ENCODE assay signal across 22 cellular contexts in genomic region chr17:52156576-52156975, GRCh38. TPM values are rescaled to one million over a fixed set of nuclear protein-coding genes. Genes with fewer than 3 reads are reported as not detected.
DNase-seq lines count a peak whose midpoint lies in the region; ATAC-seq, FAIRE-seq and TF ChIP-seq lines count a peak whose summit lies in the region.
"Had no signal": no experiment of that assay in that cellular context is flagged by ENCODE, and none has a peak within 500 bp of the region (broad histone marks: within the 10 kb centered on the region; RNA-seq: fewer than 3 reads in every experiment).

No MANE protein-coding gene starts in this region.

- FAIRE-seq in keratinocyte (lab: Jason Lieb, UNC): no peak
- FAIRE-seq: D721Med, GM12891 had no signal

- H4K20me1 ChIP-seq in keratinocyte (ENCODE audit: control insufficient read depth, extremely low read depth, insufficient read depth, low read length): no peaks in the 10 kb centered on the region
- peaks cover 19% of the 10 kb centered on the region for H4K20me1 ChIP-seq in neural progenitor cell (ENCODE audit: low read depth)

- peak overlapping the region in 4 of 5 experiments; percentile 70 to 85 (median 84) for H3K4me3 Mint-ChIP-seq in brain
- H3K4me3 Mint-ChIP-seq in neural progenitor cell: no peak overlapping the region
- H3K4me3 Mint-ChIP-seq in chondrocyte (ENCODE audit: unreplicated experiment): no peak overlapping the region
- H3K4me3 Mint-ChIP-seq: IgD-negative memory B cell had no signal

- H3K4me2 ChIP-seq in keratinocyte (ENCODE audit: control insufficient read depth, extremely low read depth, insufficient read depth, low read depth, low read length): peak overlapping the region; percentile 82
- peak overlapping the region; percentile 99 for H3K4me2 ChIP-seq in neural progenitor cell

- no peak for ATAC-seq in left ventricle myocardium superior
- ATAC-seq: SK-N-SH treated with all-trans-retinoic acid at 6 μM for 48 hours had no signal

- TF ChIP-seq CTCF in brain (conservative IDR thresholded peaks at IDR 0.05) (no peak), keratinocyte (optimal IDR thresholded peaks at IDR 0.05 in 1 of 3, IDR thresholded peaks at IDR 0.05 in 1 of 3, conservative IDR thresholded peaks at IDR 0.05 in 1 of 3; ENCODE audit: extremely low read depth in 1 of 3, insufficient read depth in 2 of 3, low read length in 3 of 3) (no peak), neural progenitor cell (IDR thresholded peaks at IDR 0.05) (no peak), chondrocyte (IDR thresholded peaks at IDR 0.05) (no peak)

- H2AFZ ChIP-seq in keratinocyte (ENCODE audit: control insufficient read depth, low read length) (no peak overlapping the region), neural progenitor cell (replicated peaks) (no peak overlapping the region)

- no peaks in the 10 kb centered on the region for H3K9me3 ChIP-seq in keratinocyte (ENCODE audit: control insufficient read depth, low read depth, low read length)
- no peaks in the 10 kb centered on the region for H3K9me3 ChIP-seq in neural progenitor cell (ENCODE audit: low read depth)
- H3K9me3 ChIP-seq: BE2C had no signal

- H3K36me3 Mint-ChIP-seq in brain (no peaks in the 10 kb centered on the region), neural progenitor cell (no peaks in the 10 kb centered on the region), chondrocyte (ENCODE audit: low read depth) (peaks cover 2% of the 10 kb centered on the region)
- H3K36me3 Mint-ChIP-seq: IgD-negative memory B cell had no signal

- peaks cover 32% of the 10 kb centered on the region for H3K4me1 ChIP-seq in keratinocyte (ENCODE audit: control insufficient read depth, extremely low read depth, insufficient read depth, low read length)
- H3K4me1 ChIP-seq in neural progenitor cell: peaks cover 7% of the 10 kb centered on the region
- H3K4me1 ChIP-seq: BE2C had no signal

- H3K27me3 Mint-ChIP-seq in brain (peaks cover 83% of the 10 kb centered on the region), neural progenitor cell (ENCODE audit: insufficient read depth, low read depth) (peaks cover 53% of the 10 kb centered on the region), chondrocyte (ENCODE audit: low read depth) (peaks cover 53% of the 10 kb centered on the region)

- H3F3A ChIP-seq in neural progenitor cell (ENCODE audit: low read depth): peaks cover 4% of the 10 kb centered on the region

- no peaks in the 10 kb centered on the region for H3K9me1 ChIP-seq in keratinocyte (ENCODE audit: control insufficient read depth, extremely low read depth, insufficient read depth, low read length)

- no peaks in the 10 kb centered on the region for H3K79me2 ChIP-seq in keratinocyte (ENCODE audit: control insufficient read depth, insufficient read depth, low read length)
- H3K79me2 ChIP-seq in neural progenitor cell (ENCODE audit: low read depth): no peaks in the 10 kb centered on the region

- H3K27ac ChIP-seq in keratinocyte (ENCODE audit: control insufficient read depth, insufficient read depth, low read length): no peak overlapping the region
- no peak overlapping the region for H3K27ac ChIP-seq in neural progenitor cell
- H3K27ac ChIP-seq: RWPE1 had no signal

- peak overlapping the region in 1 of 5 experiments; percentile 37 for H3K27ac Mint-ChIP-seq in brain
- H3K27ac Mint-ChIP-seq in neural progenitor cell: no peak overlapping the region
- H3K27ac Mint-ChIP-seq in chondrocyte (ENCODE audit: unreplicated experiment): no peak overlapping the region
- H3K27ac Mint-ChIP-seq: IgD-negative memory B cell had no signal

- peak; percentile 22 for DNase-seq in NCI-H2029 (lab: John Stamatoyannopoulos, UW)
- no peak for DNase-seq in keratinocyte (ENCODE audit: low read depth, low spot score)
- no peak for DNase-seq in neural progenitor cell (ENCODE audit: low spot score)
- no peak for DNase-seq in left ventricle myocardium superior
- DNase-seq in chondrocyte (ENCODE audit: low spot score): no peak
- no peak for DNase-seq in pons (ENCODE audit: low spot score)
- DNase-seq: BE2C; DMS79; HCEC 1CT; NCI-H1105 treated with DMSO at 0.1 percent for 48 hours; NCI-H2107; NCI-H2227 treated with DMSO at 0.1 percent for 48 hours; NCI-H748 treated with DMSO at 0.1 percent for 48 hours; NK-92 treated with Interleukin-12 subunit alpha and Interleukin-12 subunit beta, amount 100 ng/mL, for 24 hours; SIG-M5 had no signal

- H3K27me3 ChIP-seq in keratinocyte (ENCODE audit: control insufficient read depth, extremely low read depth, insufficient read depth, low read length) (peaks cover 25% of the 10 kb centered on the region), neural progenitor cell (peaks cover 95% of the 10 kb centered on the region)

- no peaks in the 10 kb centered on the region for H3K36me3 ChIP-seq in keratinocyte (ENCODE audit: control insufficient read depth in 2 of 2, extremely low read depth in 1 of 2, insufficient read depth in 2 of 2, low read length in 2 of 2)
- no peaks in the 10 kb centered on the region for H3K36me3 ChIP-seq in neural progenitor cell
- H3K36me3 ChIP-seq: BE2C had no signal

- H3K4me1 Mint-ChIP-seq in brain: peaks cover 21% of the 10 kb centered on the region
- H3K4me1 Mint-ChIP-seq in neural progenitor cell: peaks cover 21% of the 10 kb centered on the region
- peaks cover 10% of the 10 kb centered on the region for H3K4me1 Mint-ChIP-seq in chondrocyte (ENCODE audit: low read depth)
- H3K4me1 Mint-ChIP-seq: IgD-negative memory B cell had no signal

- H3K4me3 ChIP-seq in keratinocyte (ENCODE audit: control insufficient read depth in 2 of 3, extremely low read depth in 1 of 3, insufficient read depth in 2 of 3, low read depth in 1 of 3, low read length in 3 of 3): no peak overlapping the region
- no peak overlapping the region for H3K4me3 ChIP-seq in neural progenitor cell

- intact Hi-C loops in left ventricle myocardium superior (cut with micrococcal nuclease): no loop called here

- peaks cover 0 to 12% (median 0%) of the 10 kb centered on the region in 5 experiments for H3K9me3 Mint-ChIP-seq in brain
- no peaks in the 10 kb centered on the region for H3K9me3 Mint-ChIP-seq in neural progenitor cell
- H3K9me3 Mint-ChIP-seq in chondrocyte (ENCODE audit: low read depth): no peaks in the 10 kb centered on the region

- no peak overlapping the region for H3K9ac ChIP-seq in keratinocyte (ENCODE audit: control insufficient read depth, extremely low read depth, insufficient read depth, low read length)
- no peak overlapping the region for H3K9ac ChIP-seq in neural progenitor cell

- dilution Hi-C loops in keratinocyte (cut with MboI; ENCODE audit: extremely low pct_ligation_motif_present, low sequenced_read_pairs): no loop called here

RNA-seq across cellular contexts. Expression of gene CA10, which starts 1.9 kb away (rescaled TPM):
- polyA plus RNA-seq in brain (ENCODE audit: insufficient read depth, low read depth, low replicate concordance) (10.3 TPM), keratinocyte (0.80 to 2.9 TPM (median 2.2 TPM) in 3 replicates)
- not detected for polyA plus RNA-seq in keratinocyte (2011; ENCODE audit: low read depth)
- 1.5 and 2.2 TPM in 2 replicates for polyA plus RNA-seq in keratinocyte (2011; cell fraction: cytosol; rRNA removed)
- polyA plus RNA-seq in keratinocyte (2011; cell fraction: nucleus; rRNA removed): 1.6 TPM in 2 replicates
- 1.7 TPM in 1 of 2 replicates, not detected in the other for polyA plus RNA-seq in keratinocyte (2012; ENCODE audit: low replicate concordance)
- polyA minus RNA-seq in keratinocyte: 0.63 to 8.3 TPM (median 2.6 TPM) in 3 replicates
- polyA minus RNA-seq in keratinocyte (2011; cell fraction: cytosol; rRNA and poly(A)+ RNA removed): 1.5 TPM
- 1.7 and 3.3 TPM in 2 replicates for polyA minus RNA-seq in keratinocyte (2011; cell fraction: nucleus; rRNA and poly(A)+ RNA removed)
- total RNA-seq in neural progenitor cell (ENCODE audit: low replicate concordance) (0.22 and 0.65 TPM in 2 replicates), left ventricle myocardium superior (not detected), chondrocyte (not detected in 3 replicates)
- total RNA-seq: A673 had no signal
- polyA plus RNA-seq: IgD-negative memory B cell had no signal

Comparison
In these comparisons a context has a peak if more than half of its experiments do, and no peak if none do; other contexts are left out.
1. H3K4me3 Mint-ChIP-seq: peak in brain (4 of 5); none in neural progenitor cell (single experiment) and chondrocyte (single experiment).